ENCODE assay signal across 9 cellular contexts in genomic region chr4:173317003-173317402, GRCh38. TPM values are rescaled to one million over a fixed set of nuclear protein-coding genes. Genes with fewer than 3 reads are reported as not detected.
DNase-seq lines count a peak whose midpoint lies in the region; ATAC-seq and TF ChIP-seq lines count a peak whose summit lies in the region.
"Had no signal": no experiment of that assay in that cellular context is flagged by ENCODE, and none has a peak within 500 bp of the region (broad histone marks: within the 10 kb centered on the region; RNA-seq: fewer than 3 reads in every experiment).

No MANE protein-coding gene starts in this region.

- no peaks in the 10 kb centered on the region for H3K79me2 ChIP-seq in neural cell (replicated peaks; ENCODE audit: insufficient read depth, low read length)

- DNase-seq in NCI-H146 (lab: John Stamatoyannopoulos, UW) (peak; percentile 22), NCI-H146 treated with DMSO at 0.1 percent for 48 hours (lab: John Stamatoyannopoulos, UW; ENCODE audit: unreplicated experiment) (no peak), head of caudate nucleus (no peak), CD1c-positive myeloid dendritic cell (ENCODE audit: extremely low spot score) (no peak)
- DNase-seq: IMR-90 had no signal

- peak; percentile 56 for ATAC-seq in HG02885 (IDR thresholded peaks at IDR 0.05; ENCODE audit: poor library complexity, unreplicated experiment)
- ATAC-seq in SK-N-SH treated with all-trans-retinoic acid at 6 μM for 48 hours: peak; percentile 65; the same call in 2 of the 3 replicates
- ATAC-seq in HG03196 (IDR thresholded peaks at IDR 0.05; ENCODE audit: unreplicated experiment): no peak

- no peaks in the 10 kb centered on the region for H3K36me3 ChIP-seq in neural cell (ENCODE audit: insufficient read depth, low read length)

- peak; percentile 10 for TF ChIP-seq CTCF in neural cell (IDR thresholded peaks at IDR 0.05; ENCODE audit: poor library complexity, severe bottlenecking)

- H3K9ac ChIP-seq in neural cell (ENCODE audit: low read length): no peak overlapping the region

- no peak for TF ChIP-seq EP300 in neural cell (conservative IDR thresholded peaks at IDR 0.05; ENCODE audit: poor library complexity, severe bottlenecking)

- no peaks in the 10 kb centered on the region for H3K9me2 ChIP-seq in neural cell (ENCODE audit: insufficient read depth, low read length)

- H3K9me3 ChIP-seq in neural cell (ENCODE audit: low read length): no peaks in the 10 kb centered on the region

- H4K20me1 ChIP-seq in neural cell (ENCODE audit: insufficient read depth): no peaks in the 10 kb centered on the region

- no peaks in the 10 kb centered on the region for H3F3A ChIP-seq in neural cell (ENCODE audit: insufficient read depth, low read length, poor library complexity, severe bottlenecking)

- no peak overlapping the region for H3K4me2 ChIP-seq in neural cell (ENCODE audit: low read length)

- no peak overlapping the region for H3K4me3 ChIP-seq in neural cell (ENCODE audit: low read length)

- no peak overlapping the region for H3K27ac ChIP-seq in neural cell (ENCODE audit: low read length)

- no peak for TF ChIP-seq RAD21 in neural cell (conservative IDR thresholded peaks at IDR 0.05)

- no peaks in the 10 kb centered on the region for H3K27me3 ChIP-seq in neural cell (ENCODE audit: insufficient read depth, low read depth, low read length)

- intact Hi-C loops in head of caudate nucleus (cut with DNase I): loop anchor here (5.0 kb wide), 2 partner anchors 100 to 180 kb away; no protein-coding TSS in a partner anchor

- no peak overlapping the region for H2AFZ ChIP-seq in neural cell (ENCODE audit: low read depth, low read length)

TF ChIP-seq in SK-N-SH treated with all-trans-retinoic acid at 6 μM for 48 hours, 23 proteins besides CTCF, POLR2A, EP300 and RAD21 (continues in another document):
- no peak for TF ChIP-seq PATZ1 (CRISPR knock-in tag; IDR thresholded peaks at IDR 0.05; ENCODE audit: borderline replicate concordance)
- TF ChIP-seq ZFP3 (CRISPR knock-in tag; IDR thresholded peaks at IDR 0.05): no peak
- no peak for TF ChIP-seq CSRNP3 (CRISPR knock-in tag; IDR thresholded peaks at IDR 0.05)
- TF ChIP-seq ZNF8 (CRISPR knock-in tag; IDR thresholded peaks at IDR 0.05): no peak
- no peak for TF ChIP-seq ZNF565 (CRISPR knock-in tag; conservative IDR thresholded peaks at IDR 0.05; ENCODE audit: low read depth)
- TF ChIP-seq ISL1 (CRISPR knock-in tag; IDR thresholded peaks at IDR 0.05): no peak
- TF ChIP-seq GLIS3 (CRISPR knock-in tag; IDR thresholded peaks at IDR 0.05): no peak
- no peak for TF ChIP-seq ZNF70 (CRISPR knock-in tag; IDR thresholded peaks at IDR 0.05)
- TF ChIP-seq TOX (CRISPR knock-in tag; IDR thresholded peaks at IDR 0.05; ENCODE audit: borderline replicate concordance): no peak
- TF ChIP-seq PPARA (CRISPR knock-in tag; IDR thresholded peaks at IDR 0.05; ENCODE audit: borderline replicate concordance): no peak
- no peak for TF ChIP-seq ESRRG (CRISPR knock-in tag; IDR thresholded peaks at IDR 0.05)
- no peak for TF ChIP-seq OSR1 (CRISPR knock-in tag; IDR thresholded peaks at IDR 0.05)
- TF ChIP-seq TCF4 (CRISPR knock-in tag; IDR thresholded peaks at IDR 0.05; ENCODE audit: borderline replicate concordance): no peak
- TF ChIP-seq ZC3H10 (CRISPR knock-in tag; IDR thresholded peaks at IDR 0.05): no peak
- TF ChIP-seq ARNTL (CRISPR knock-in tag; IDR thresholded peaks at IDR 0.05; ENCODE audit: borderline replicate concordance, low read depth): no peak

TF ChIP-seq in neural cell, 6 proteins besides CTCF, POLR2A, EP300 and RAD21:
- TF ChIP-seq SMC3 (conservative IDR thresholded peaks at IDR 0.05; ENCODE audit: poor library complexity) (no peak), EZH2 (IDR thresholded peaks at IDR 0.05; ENCODE audit: borderline replicate concordance, insufficient read depth, low read length, poor library complexity, severe bottlenecking) (no peak), TAF1 (IDR thresholded peaks at IDR 0.05; ENCODE audit: low read depth) (no peak), REST (IDR thresholded peaks at IDR 0.05; ENCODE audit: borderline replicate concordance) (no peak), POLR2AphosphoS5 (IDR thresholded peaks at IDR 0.05) (no peak), MXI1 (conservative IDR thresholded peaks at IDR 0.05; ENCODE audit: poor library complexity, severe bottlenecking) (no peak)

RNA-seq across cellular contexts. Expression of gene HMGB2, which starts 17.2 kb away (rescaled TPM):
- polyA plus RNA-seq in neural cell: 165 and 184 TPM in 2 replicates
- 83.3 and 97.0 TPM in 2 replicates for polyA minus RNA-seq in neural cell

RNA-seq across cellular contexts. Expression of gene SAP30, which starts 53.8 kb away (rescaled TPM):
- polyA plus RNA-seq in neural cell: 55.8 and 58.3 TPM in 2 replicates
- polyA minus RNA-seq in neural cell: 31.4 and 36.3 TPM in 2 replicates
